Comparison of ENCODE assay signal across 8 cellular contexts in the genomic region with DNA sequence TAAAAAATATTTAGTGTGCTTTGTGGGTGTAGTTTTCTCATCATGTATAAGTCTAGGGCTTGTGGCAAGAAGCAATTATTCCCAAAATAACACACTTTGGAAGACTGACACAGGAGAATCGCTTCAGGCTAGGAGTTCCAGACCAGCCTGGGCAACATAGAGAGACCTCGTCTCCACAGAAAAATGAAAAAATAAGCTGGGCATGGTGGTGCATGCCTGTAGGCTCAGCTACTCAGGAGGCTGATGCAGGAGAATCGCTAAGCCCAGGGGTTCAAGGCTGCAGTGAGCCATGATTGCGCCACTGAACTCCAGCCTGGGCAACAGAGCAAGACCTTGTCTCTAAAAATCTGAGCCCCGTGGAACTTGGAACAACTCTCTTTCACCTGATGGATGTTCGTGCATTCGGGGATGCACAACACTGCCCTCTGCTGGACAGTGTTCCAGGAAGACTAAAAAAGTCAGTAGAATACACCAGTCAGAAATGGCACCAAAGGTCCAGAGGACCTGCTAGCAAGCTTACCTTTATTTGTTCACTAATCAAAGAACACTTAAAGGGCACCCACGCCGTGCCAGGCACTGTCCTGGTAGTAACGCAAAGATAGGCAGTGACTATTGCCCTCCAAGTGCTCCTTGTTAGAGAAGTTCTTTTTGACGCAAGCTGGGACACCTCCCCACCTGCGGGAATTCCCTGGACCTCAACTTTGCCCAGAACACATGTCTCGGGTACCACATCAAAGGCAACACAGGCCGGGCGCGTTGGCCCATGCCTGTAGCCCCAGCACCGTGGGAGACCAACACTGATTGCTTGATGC.
DNase-seq lines count a peak whose midpoint lies in the region; FAIRE-seq and TF ChIP-seq lines count a peak whose summit lies in the region.

No MANE protein-coding gene starts in this region.

- no peaks in the 10 kb centered on the region for H3K9me3 Mint-ChIP-seq in Calu3 (ENCODE audit: low read depth, unreplicated experiment)
- peaks cover 11% of the 10 kb centered on the region for H3K9me3 Mint-ChIP-seq in neural crest cell

- H3K36me3 Mint-ChIP-seq in Calu3 (ENCODE audit: insufficient read depth, unreplicated experiment) (no peaks in the 10 kb centered on the region), neural crest cell (ENCODE audit: low read depth) (no peaks in the 10 kb centered on the region)

- intact Hi-C loops in Calu3 (cut with micrococcal nuclease; ENCODE audit: unreplicated experiment) = loop anchor here (10.0 kb wide), 1 partner anchor 319 kb away; no protein-coding TSS in a partner anchor

- peak; percentile 67 for DNase-seq in Calu3
- peak; percentile 7 for DNase-seq in HFF-Myc (ENCODE audit: extremely low read depth, low read depth)
- peak; percentile 42 for DNase-seq in NCI-H748 treated with DMSO at 0.1 percent for 48 hours (lab: John Stamatoyannopoulos, UW)
- DNase-seq in activated CD8-positive, alpha-beta memory T cell treated with anti-CD3 and anti-CD28 coated beads, Interleukin-2, amount 50 U/mL, for 4 hours = peak; percentile 35
- DNase-seq in fibroblast of pulmonary artery (ENCODE audit: low read depth) = peak; percentile 60
- DNase-seq in neural crest cell (ENCODE audit: low read depth, low spot score) = peak; percentile 81
- DNase-seq in urothelium cell line (ENCODE audit: low spot score) = peak; percentile 69
- DNase-seq in DMS79 treated with DMSO at 0.1 percent for 48 hours (lab: John Stamatoyannopoulos, UW) = no peak

- H3K27me3 Mint-ChIP-seq in Calu3 (ENCODE audit: unreplicated experiment) (no peaks in the 10 kb centered on the region), neural crest cell (ENCODE audit: low read depth) (no peaks in the 10 kb centered on the region)

- BruUV-seq in Calu3 (replicated peaks; lab: Mats Ljungman, UMichigan) = no TSS peak

- FAIRE-seq in urothelium cell line (lab: Jason Lieb, UNC) = no peak

- CTCF ChIA-PET in Calu3 (lab: Charles Lee) = interaction anchor here (0.7 kb wide), 1 partner anchor 16 kb away, joined by 3 read pairs; no protein-coding TSS in a partner anchor

- no peak overlapping the region for H3K27ac Mint-ChIP-seq in Calu3 (ENCODE audit: unreplicated experiment)
- no peak overlapping the region for H3K27ac Mint-ChIP-seq in neural crest cell (ENCODE audit: unreplicated experiment)

- H3K4me3 ChIP-seq in HFF-Myc (replicated peaks; ENCODE audit: low read depth, low read length) = no peak overlapping the region
- no peak overlapping the region for H3K4me3 ChIP-seq in fibroblast of pulmonary artery (replicated peaks; ENCODE audit: low read depth, low read length)

- H3K4me1 Mint-ChIP-seq in Calu3 (ENCODE audit: low read depth, unreplicated experiment) (no peaks in the 10 kb centered on the region), neural crest cell (no peaks in the 10 kb centered on the region)

- peak; percentile 39 for TF ChIP-seq CTCF in Calu3 (IDR thresholded peaks at IDR 0.05; ENCODE audit: unreplicated experiment)
- peak; percentile 62 for TF ChIP-seq CTCF in HFF-Myc (IDR thresholded peaks at IDR 0.05; ENCODE audit: low read depth, low read length, missing control alignments)
- TF ChIP-seq CTCF in fibroblast of pulmonary artery (IDR thresholded peaks at IDR 0.05; ENCODE audit: low read length, missing control alignments) = peak; percentile 64
- peak; percentile 86 for TF ChIP-seq CTCF in neural crest cell (conservative IDR thresholded peaks at IDR 0.05)

- H3K4me3 Mint-ChIP-seq in Calu3 (ENCODE audit: low read depth, unreplicated experiment) (no peak overlapping the region), neural crest cell (no peak overlapping the region)
